Comparison of ENCODE assay signal across 7 cellular contexts in genomic region chr1:207868769-207869721, GRCh38.
DNase-seq lines count a peak whose midpoint lies in the region; TF ChIP-seq lines count a peak whose summit lies in the region.

No MANE protein-coding gene starts in this region.

- TF ChIP-seq CTCF in GM12875 (IDR thresholded peaks at IDR 0.05; ENCODE audit: borderline replicate concordance, insufficient read depth, low read depth, low read length) (peak; percentile 91), astrocyte of the spinal cord (IDR thresholded peaks at IDR 0.05; ENCODE audit: low read depth, low read length) (peak; percentile 65), retinal pigment epithelial cell (conservative IDR thresholded peaks at IDR 0.05; ENCODE audit: low read depth, low read length) (peak; percentile 64)

- in situ Hi-C loops in astrocyte of the spinal cord (cut with HindIII; ENCODE audit: low sequenced_read_pairs): no loop called here

- CTCF ChIA-PET in HEK293T (lab: Yijun Ruan, JAX): interaction anchor here (0.7 to 2.1 kb wide), 14 partner anchors 9 to 1716 kb away, joined by 3 to 15 read pairs (median 4); no protein-coding TSS in a partner anchor

- H3K4me3 ChIP-seq in GM12875 (ENCODE audit: low read depth, low read length) (peak overlapping the region; percentile 86), astrocyte of the spinal cord (ENCODE audit: low read depth, low read length) (peak overlapping the region; percentile 52), retinal pigment epithelial cell (ENCODE audit: low read length) (peak overlapping the region; percentile 55)

- POLR2A ChIA-PET in HEK293T (lab: Yijun Ruan, JAX): interaction anchor here (0.8 to 2.4 kb wide), 4 partner anchors 16 to 100 kb away, joined by 3 to 5 read pairs (median 3); no protein-coding TSS in a partner anchor

- DNase-seq in HEK293T (ENCODE audit: extremely low spot score) (peak; percentile 95), NAMALWA (ENCODE audit: low spot score) (peak; percentile 78), T1000 (lab: John Stamatoyannopoulos, UW) (peak; percentile 21), astrocyte of the spinal cord (ENCODE audit: low read depth, low spot score) (peak; percentile 67), hypothalamus (lab: John Stamatoyannopoulos, UW) (peak in 49 of 51 donors; percentile 15 to 92 (median 65)), retinal pigment epithelial cell (ENCODE audit: low read depth) (peak; percentile 12)

TF ChIP-seq in HEK293T, 16 proteins besides CTCF, POLR2A, EP300 and RAD21:
- peak; percentile 62 for TF ChIP-seq L3MBTL2 (conservative IDR thresholded peaks at IDR 0.05)
- no peak for TF ChIP-seq ARNT (IDR thresholded peaks at IDR 0.05)
TF ChIP-seq in HEK293T: peak in this region for 1.

Comparison
In these comparisons a context has a peak if more than half of its experiments do, and no peak if none do; other contexts are left out.
1. Peak in every context shown above with its lines: DNase-seq and H3K4me3 ChIP-seq.
2. DNase-seq: peak in every context shown above with its lines; median percentile 95 in HEK293T; 78 in NAMALWA; 67 in astrocyte of the spinal cord; 65 in hypothalamus; 21 in T1000; 12 in retinal pigment epithelial cell.